8 cellular contexts compared by ENCODE assay signal in genomic region chr12:11555743-11556625, GRCh38.
DNase-seq lines count a peak whose midpoint lies in the region; ATAC-seq and TF ChIP-seq lines count a peak whose summit lies in the region.

No MANE protein-coding gene starts in this region.

- no peaks in the 10 kb centered on the region for H3F3A ChIP-seq in PC-3 (ENCODE audit: low read length, unreplicated experiment)

- H3K27ac ChIP-seq in PC-3 (ENCODE audit: low read length) = no peak overlapping the region

- H2AFZ ChIP-seq in PC-3 (ENCODE audit: low read length) = peak overlapping the region; percentile 50; the same call in 1 of the 2 replicates

- no peaks in the 10 kb centered on the region for H3K79me2 ChIP-seq in PC-3 (ENCODE audit: low read length)

- peak overlapping the region; percentile 72 for H3K4me2 ChIP-seq in PC-3 (ENCODE audit: low read length)

- ATAC-seq in PC-3 = peak; percentile 62

- H3K9me2 ChIP-seq in PC-3 (replicated peaks; ENCODE audit: low read length) = no peaks in the 10 kb centered on the region

- no peaks in the 10 kb centered on the region for H3K9me3 ChIP-seq in PC-3 (ENCODE audit: low read length)
- H3K9me3 ChIP-seq in endocrine pancreas (ENCODE audit: control insufficient read depth, low read length) = no peaks in the 10 kb centered on the region

- DNase-seq in NCI-H510A treated with DMSO at 0.1 percent for 48 hours (lab: John Stamatoyannopoulos, UW) (peak; percentile 13), NCI-H510A (lab: John Stamatoyannopoulos, UW) (no peak), PC-3 (no peak), amygdala (lab: John Stamatoyannopoulos, UW) (no peak), GM10266 (ENCODE audit: extremely low spot score) (no peak), NOMO-1 treated with dmso at 0.1 percent for 144 hours (lab: John Stamatoyannopoulos, UW; ENCODE audit: unreplicated experiment) (no peak)
- DNase-seq in stimulated activated CD8-positive, alpha-beta memory T cell treated with anti-CD3 and anti-CD28 coated beads, Interleukin-4, amount 100 ng/mL, for 48 hours = peak; percentile 47

- no peaks in the 10 kb centered on the region for H3K4me1 ChIP-seq in PC-3 (ENCODE audit: insufficient read depth, low read length)
- no peaks in the 10 kb centered on the region for H3K4me1 ChIP-seq in endocrine pancreas (ENCODE audit: control insufficient read depth, insufficient read depth, low read length)

- H3K9ac ChIP-seq in PC-3 (ENCODE audit: low read length) (no peak overlapping the region), endocrine pancreas (ENCODE audit: control insufficient read depth, insufficient read depth, low read length) (no peak overlapping the region)

- CTCF ChIA-PET in PC-3 (lab: Charles Lee) = interaction anchor here (0.6 kb wide), 1 partner anchor 477 kb away, joined by 3 read pairs; no protein-coding TSS in a partner anchor

- H3K27me3 ChIP-seq in PC-3 (ENCODE audit: low read length) (no peaks in the 10 kb centered on the region), endocrine pancreas (ENCODE audit: control insufficient read depth, insufficient read depth, low read length) (no peaks in the 10 kb centered on the region)

- TF ChIP-seq CTCF in PC-3 (conservative IDR thresholded peaks at IDR 0.05; ENCODE audit: low read depth, low read length) = no peak
- TF ChIP-seq CTCF in GM10266 (IDR thresholded peaks at IDR 0.05; ENCODE audit: control insufficient read depth, insufficient read depth, low read depth, missing control alignments) = no peak

- intact Hi-C loops in PC-3 (cut with micrococcal nuclease) = loop anchor here (2.0 kb wide), 1 partner anchor 25 kb away; no protein-coding TSS in a partner anchor

- H4K20me1 ChIP-seq in PC-3 (ENCODE audit: low read length) = no peaks in the 10 kb centered on the region

- no peaks in the 10 kb centered on the region for H3K36me3 ChIP-seq in PC-3 (ENCODE audit: low read depth, low read length)
- H3K36me3 ChIP-seq in endocrine pancreas (ENCODE audit: control insufficient read depth, insufficient read depth, low read length) = no peaks in the 10 kb centered on the region

- no TSS peak for BruUV-seq in PC-3 (replicated peaks; lab: Mats Ljungman, UMichigan)

- POLR2A ChIA-PET in PC-3 (lab: Charles Lee; ENCODE audit: unreplicated experiment) = no interaction called here

- H3K4me3 ChIP-seq in PC-3 (ENCODE audit: low read length) (peak overlapping the region; percentile 46), endocrine pancreas (ENCODE audit: control insufficient read depth, insufficient read depth, low read length) (peak overlapping the region; percentile 65)

Comparison
In these comparisons a context has a peak if more than half of its experiments do, and no peak if none do; other contexts are left out.
1. DNase-seq: peak in NCI-H510A treated with DMSO at 0.1 percent for 48 hours (single experiment) and stimulated activated CD8-positive, alpha-beta memory T cell treated with anti-CD3 and anti-CD28 coated beads, Interleukin-4, amount 100 ng/mL, for 48 hours (single experiment); none in NCI-H510A (single experiment), PC-3 (single experiment), amygdala (0 of 56), GM10266 (single experiment) and NOMO-1 treated with dmso at 0.1 percent for 144 hours (single experiment).